In the genomic region with DNA sequence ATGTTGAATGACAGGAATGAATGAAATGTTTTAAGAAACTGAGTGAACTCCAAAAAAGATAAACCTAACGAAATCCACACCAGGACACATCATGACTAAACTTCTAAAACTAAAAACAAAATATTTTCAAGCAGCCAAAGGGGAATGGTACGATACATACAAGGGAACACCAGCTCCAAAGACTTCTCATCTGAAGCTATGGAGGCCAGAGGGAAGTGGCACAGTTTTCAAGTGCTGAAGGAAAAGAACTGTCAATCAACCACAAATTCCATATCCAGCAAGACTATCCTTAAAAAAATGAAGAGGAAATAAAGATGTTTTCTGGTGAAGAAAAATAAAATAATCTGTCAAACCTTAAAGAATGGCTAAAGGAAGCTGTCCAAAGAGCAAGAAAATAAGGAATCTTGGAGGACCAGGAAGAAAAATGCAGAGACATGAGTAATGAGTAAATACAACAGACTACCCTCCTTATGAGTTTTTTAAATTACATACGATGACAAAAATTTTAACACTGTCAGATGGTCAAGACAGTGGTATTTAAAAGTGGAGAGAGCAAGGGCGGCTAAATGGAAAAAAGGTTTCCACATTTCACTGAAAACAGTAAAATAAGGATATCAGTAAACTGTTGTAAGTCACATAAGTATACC, we compare ENCODE assay signal across 1 cellular context.
TF ChIP-seq lines count a peak whose summit lies in the region.

No MANE protein-coding gene starts in this region.

TF ChIP-seq in K562, 482 proteins besides CTCF, POLR2A, EP300 and RAD21 (continued from another document and continues in another):
- TF ChIP-seq, protein P1, sequence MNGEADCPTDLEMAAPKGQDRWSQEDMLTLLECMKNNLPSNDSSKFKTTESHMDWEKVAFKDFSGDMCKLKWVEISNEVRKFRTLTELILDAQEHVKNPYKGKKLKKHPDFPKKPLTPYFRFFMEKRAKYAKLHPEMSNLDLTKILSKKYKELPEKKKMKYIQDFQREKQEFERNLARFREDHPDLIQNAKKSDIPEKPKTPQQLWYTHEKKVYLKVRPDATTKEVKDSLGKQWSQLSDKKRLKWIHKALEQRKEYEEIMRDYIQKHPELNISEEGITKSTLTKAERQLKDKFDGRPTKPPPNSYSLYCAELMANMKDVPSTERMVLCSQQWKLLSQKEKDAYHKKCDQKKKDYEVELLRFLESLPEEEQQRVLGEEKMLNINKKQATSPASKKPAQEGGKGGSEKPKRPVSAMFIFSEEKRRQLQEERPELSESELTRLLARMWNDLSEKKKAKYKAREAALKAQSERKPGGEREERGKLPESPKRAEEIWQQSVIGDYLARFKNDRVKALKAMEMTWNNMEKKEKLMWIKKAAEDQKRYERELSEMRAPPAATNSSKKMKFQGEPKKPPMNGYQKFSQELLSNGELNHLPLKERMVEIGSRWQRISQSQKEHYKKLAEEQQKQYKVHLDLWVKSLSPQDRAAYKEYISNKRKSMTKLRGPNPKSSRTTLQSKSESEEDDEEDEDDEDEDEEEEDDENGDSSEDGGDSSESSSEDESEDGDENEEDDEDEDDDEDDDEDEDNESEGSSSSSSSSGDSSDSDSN (IDR thresholded peaks at IDR 0.05; ENCODE audit: borderline replicate concordance in 1 of 2, low read depth in 2 of 2, low read length in 2 of 2) = no peak
- TF ChIP-seq TAF7 (tag; IDR thresholded peaks at IDR 0.05) = no peak
- TF ChIP-seq, protein P2, sequence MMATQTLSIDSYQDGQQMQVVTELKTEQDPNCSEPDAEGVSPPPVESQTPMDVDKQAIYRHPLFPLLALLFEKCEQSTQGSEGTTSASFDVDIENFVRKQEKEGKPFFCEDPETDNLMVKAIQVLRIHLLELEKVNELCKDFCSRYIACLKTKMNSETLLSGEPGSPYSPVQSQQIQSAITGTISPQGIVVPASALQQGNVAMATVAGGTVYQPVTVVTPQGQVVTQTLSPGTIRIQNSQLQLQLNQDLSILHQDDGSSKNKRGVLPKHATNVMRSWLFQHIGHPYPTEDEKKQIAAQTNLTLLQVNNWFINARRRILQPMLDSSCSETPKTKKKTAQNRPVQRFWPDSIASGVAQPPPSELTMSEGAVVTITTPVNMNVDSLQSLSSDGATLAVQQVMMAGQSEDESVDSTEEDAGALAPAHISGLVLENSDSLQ (IDR thresholded peaks at IDR 0.05) = peak; percentile 92
- TF ChIP-seq NCOA6 (IDR thresholded peaks at IDR 0.05) = no peak
- no peak for TF ChIP-seq ZFPM2 (CRISPR knock-in tag; IDR thresholded peaks at IDR 0.05)
- TF ChIP-seq, protein P3, sequence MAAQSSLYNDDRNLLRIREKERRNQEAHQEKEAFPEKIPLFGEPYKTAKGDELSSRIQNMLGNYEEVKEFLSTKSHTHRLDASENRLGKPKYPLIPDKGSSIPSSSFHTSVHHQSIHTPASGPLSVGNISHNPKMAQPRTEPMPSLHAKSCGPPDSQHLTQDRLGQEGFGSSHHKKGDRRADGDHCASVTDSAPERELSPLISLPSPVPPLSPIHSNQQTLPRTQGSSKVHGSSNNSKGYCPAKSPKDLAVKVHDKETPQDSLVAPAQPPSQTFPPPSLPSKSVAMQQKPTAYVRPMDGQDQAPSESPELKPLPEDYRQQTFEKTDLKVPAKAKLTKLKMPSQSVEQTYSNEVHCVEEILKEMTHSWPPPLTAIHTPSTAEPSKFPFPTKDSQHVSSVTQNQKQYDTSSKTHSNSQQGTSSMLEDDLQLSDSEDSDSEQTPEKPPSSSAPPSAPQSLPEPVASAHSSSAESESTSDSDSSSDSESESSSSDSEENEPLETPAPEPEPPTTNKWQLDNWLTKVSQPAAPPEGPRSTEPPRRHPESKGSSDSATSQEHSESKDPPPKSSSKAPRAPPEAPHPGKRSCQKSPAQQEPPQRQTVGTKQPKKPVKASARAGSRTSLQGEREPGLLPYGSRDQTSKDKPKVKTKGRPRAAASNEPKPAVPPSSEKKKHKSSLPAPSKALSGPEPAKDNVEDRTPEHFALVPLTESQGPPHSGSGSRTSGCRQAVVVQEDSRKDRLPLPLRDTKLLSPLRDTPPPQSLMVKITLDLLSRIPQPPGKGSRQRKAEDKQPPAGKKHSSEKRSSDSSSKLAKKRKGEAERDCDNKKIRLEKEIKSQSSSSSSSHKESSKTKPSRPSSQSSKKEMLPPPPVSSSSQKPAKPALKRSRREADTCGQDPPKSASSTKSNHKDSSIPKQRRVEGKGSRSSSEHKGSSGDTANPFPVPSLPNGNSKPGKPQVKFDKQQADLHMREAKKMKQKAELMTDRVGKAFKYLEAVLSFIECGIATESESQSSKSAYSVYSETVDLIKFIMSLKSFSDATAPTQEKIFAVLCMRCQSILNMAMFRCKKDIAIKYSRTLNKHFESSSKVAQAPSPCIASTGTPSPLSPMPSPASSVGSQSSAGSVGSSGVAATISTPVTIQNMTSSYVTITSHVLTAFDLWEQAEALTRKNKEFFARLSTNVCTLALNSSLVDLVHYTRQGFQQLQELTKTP (IDR thresholded peaks at IDR 0.05; ENCODE audit: low read depth in 1 of 2, partially characterized antibody in 2 of 2) = peak in 1 of 2 experiments; percentile 18
- no peak for TF ChIP-seq RBM22 (IDR thresholded peaks at IDR 0.05; ENCODE audit: low read depth, low read length, poor library complexity, severe bottlenecking)
- TF ChIP-seq HDAC1 (IDR thresholded peaks at IDR 0.05) = peak in 1 of 2 experiments; percentile 69; a peak in 1 of 4 replicates
- no peak for TF ChIP-seq POLR3A (IDR thresholded peaks at IDR 0.05; ENCODE audit: borderline replicate concordance, extremely low read depth, insufficient read depth, insufficient read length)
- peak; percentile 62; the same call in 1 of the 2 replicates for TF ChIP-seq EHMT2 (IDR thresholded peaks at IDR 0.05)
- TF ChIP-seq LCOR (CRISPR knock-in tag; IDR thresholded peaks at IDR 0.05) = no peak
- no peak for TF ChIP-seq ZNF232 (CRISPR knock-in tag; IDR thresholded peaks at IDR 0.05)
- peak; percentile 98 for TF ChIP-seq TRIM28 (IDR thresholded peaks at IDR 0.05)
- TF ChIP-seq TRIM24 (IDR thresholded peaks at IDR 0.05) = peak; percentile 80 to 91
- TF ChIP-seq, protein P4, sequence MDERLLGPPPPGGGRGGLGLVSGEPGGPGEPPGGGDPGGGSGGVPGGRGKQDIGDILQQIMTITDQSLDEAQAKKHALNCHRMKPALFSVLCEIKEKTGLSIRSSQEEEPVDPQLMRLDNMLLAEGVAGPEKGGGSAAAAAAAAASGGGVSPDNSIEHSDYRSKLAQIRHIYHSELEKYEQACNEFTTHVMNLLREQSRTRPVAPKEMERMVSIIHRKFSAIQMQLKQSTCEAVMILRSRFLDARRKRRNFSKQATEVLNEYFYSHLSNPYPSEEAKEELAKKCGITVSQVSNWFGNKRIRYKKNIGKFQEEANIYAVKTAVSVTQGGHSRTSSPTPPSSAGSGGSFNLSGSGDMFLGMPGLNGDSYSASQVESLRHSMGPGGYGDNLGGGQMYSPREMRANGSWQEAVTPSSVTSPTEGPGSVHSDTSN (CRISPR knock-in tag; IDR thresholded peaks at IDR 0.05; ENCODE audit: low read depth) = no peak
- TF ChIP-seq, protein P4 (tag; conservative IDR thresholded peaks at IDR 0.05; ENCODE audit: low read depth) = peak; percentile 80
- TF ChIP-seq HNRNPK (IDR thresholded peaks at IDR 0.05; ENCODE audit: low read depth, low read length, poor library complexity, severe bottlenecking) = no peak
- no peak for TF ChIP-seq LEF1 (IDR thresholded peaks at IDR 0.05)
- TF ChIP-seq ESRRB (CRISPR knock-in tag; IDR thresholded peaks at IDR 0.05; ENCODE audit: borderline replicate concordance) = no peak
- TF ChIP-seq SREBF2 (CRISPR knock-in tag; IDR thresholded peaks at IDR 0.05) = no peak
- TF ChIP-seq PHF8 (IDR thresholded peaks at IDR 0.05; ENCODE audit: borderline replicate concordance, low read length) = no peak
- TF ChIP-seq, protein P5, sequence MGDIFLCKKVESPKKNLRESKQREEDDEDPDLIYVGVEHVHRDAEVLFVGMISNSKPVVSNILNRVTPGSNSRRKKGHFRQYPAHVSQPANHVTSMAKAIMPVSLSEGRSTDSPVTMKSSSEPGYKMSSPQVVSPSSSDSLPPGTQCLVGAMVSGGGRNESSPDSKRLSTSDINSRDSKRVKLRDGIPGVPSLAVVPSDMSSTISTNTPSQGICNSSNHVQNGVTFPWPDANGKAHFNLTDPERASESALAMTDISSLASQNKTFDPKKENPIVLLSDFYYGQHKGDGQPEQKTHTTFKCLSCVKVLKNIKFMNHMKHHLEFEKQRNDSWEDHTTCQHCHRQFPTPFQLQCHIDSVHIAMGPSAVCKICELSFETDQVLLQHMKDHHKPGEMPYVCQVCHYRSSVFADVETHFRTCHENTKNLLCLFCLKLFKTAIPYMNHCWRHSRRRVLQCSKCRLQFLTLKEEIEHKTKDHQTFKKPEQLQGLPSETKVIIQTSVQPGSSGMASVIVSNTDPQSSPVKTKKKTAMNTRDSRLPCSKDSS (IDR thresholded peaks at IDR 0.05; ENCODE audit: low read depth, partially characterized antibody) = peak; percentile 86
- peak; percentile 95 for TF ChIP-seq CBX5 (IDR thresholded peaks at IDR 0.05; ENCODE audit: borderline replicate concordance, low read depth)
- no peak for TF ChIP-seq FOS (IDR thresholded peaks at IDR 0.05; ENCODE audit: extremely low read depth, insufficient read length)
- TF ChIP-seq GABPB1 (CRISPR knock-in tag; IDR thresholded peaks at IDR 0.05) = no peak
- TF ChIP-seq, protein P6, sequence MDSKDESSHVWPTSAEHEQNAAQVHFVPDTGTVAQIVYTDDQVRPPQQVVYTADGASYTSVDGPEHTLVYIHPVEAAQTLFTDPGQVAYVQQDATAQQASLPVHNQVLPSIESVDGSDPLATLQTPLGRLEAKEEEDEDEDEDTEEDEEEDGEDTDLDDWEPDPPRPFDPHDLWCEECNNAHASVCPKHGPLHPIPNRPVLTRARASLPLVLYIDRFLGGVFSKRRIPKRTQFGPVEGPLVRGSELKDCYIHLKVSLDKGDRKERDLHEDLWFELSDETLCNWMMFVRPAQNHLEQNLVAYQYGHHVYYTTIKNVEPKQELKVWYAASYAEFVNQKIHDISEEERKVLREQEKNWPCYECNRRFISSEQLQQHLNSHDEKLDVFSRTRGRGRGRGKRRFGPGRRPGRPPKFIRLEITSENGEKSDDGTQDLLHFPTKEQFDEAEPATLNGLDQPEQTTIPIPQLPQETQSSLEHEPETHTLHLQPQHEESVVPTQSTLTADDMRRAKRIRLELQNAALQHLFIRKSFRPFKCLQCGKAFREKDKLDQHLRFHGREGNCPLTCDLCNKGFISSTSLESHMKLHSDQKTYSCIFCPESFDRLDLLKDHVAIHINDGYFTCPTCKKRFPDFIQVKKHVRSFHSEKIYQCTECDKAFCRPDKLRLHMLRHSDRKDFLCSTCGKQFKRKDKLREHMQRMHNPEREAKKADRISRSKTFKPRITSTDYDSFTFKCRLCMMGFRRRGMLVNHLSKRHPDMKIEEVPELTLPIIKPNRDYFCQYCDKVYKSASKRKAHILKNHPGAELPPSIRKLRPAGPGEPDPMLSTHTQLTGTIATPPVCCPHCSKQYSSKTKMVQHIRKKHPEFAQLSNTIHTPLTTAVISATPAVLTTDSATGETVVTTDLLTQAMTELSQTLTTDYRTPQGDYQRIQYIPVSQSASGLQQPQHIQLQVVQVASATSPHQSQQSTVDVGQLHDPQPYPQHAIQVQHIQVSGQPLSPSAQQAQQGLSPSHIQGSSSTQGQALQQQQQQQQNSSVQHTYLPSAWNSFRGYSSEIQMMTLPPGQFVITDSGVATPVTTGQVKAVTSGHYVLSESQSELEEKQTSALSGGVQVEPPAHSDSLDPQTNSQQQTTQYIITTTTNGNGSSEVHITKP (IDR thresholded peaks at IDR 0.05; ENCODE audit: partially characterized antibody) = no peak
- TF ChIP-seq KAT8 (IDR thresholded peaks at IDR 0.05; ENCODE audit: low read depth) = no peak
- TF ChIP-seq CBX3 (IDR thresholded peaks at IDR 0.05; ENCODE audit: borderline replicate concordance in 1 of 2, low read length in 2 of 2) = peak in 1 of 2 experiments; percentile 99; a peak in 2 of 3 replicates
- TF ChIP-seq ZNF212 (CRISPR knock-in tag; IDR thresholded peaks at IDR 0.05) = no peak
- TF ChIP-seq SMARCE1 (IDR thresholded peaks at IDR 0.05) = no peak
- no peak for TF ChIP-seq DMBX1 (CRISPR knock-in tag; IDR thresholded peaks at IDR 0.05; ENCODE audit: borderline replicate concordance)
- TF ChIP-seq, protein P7, sequence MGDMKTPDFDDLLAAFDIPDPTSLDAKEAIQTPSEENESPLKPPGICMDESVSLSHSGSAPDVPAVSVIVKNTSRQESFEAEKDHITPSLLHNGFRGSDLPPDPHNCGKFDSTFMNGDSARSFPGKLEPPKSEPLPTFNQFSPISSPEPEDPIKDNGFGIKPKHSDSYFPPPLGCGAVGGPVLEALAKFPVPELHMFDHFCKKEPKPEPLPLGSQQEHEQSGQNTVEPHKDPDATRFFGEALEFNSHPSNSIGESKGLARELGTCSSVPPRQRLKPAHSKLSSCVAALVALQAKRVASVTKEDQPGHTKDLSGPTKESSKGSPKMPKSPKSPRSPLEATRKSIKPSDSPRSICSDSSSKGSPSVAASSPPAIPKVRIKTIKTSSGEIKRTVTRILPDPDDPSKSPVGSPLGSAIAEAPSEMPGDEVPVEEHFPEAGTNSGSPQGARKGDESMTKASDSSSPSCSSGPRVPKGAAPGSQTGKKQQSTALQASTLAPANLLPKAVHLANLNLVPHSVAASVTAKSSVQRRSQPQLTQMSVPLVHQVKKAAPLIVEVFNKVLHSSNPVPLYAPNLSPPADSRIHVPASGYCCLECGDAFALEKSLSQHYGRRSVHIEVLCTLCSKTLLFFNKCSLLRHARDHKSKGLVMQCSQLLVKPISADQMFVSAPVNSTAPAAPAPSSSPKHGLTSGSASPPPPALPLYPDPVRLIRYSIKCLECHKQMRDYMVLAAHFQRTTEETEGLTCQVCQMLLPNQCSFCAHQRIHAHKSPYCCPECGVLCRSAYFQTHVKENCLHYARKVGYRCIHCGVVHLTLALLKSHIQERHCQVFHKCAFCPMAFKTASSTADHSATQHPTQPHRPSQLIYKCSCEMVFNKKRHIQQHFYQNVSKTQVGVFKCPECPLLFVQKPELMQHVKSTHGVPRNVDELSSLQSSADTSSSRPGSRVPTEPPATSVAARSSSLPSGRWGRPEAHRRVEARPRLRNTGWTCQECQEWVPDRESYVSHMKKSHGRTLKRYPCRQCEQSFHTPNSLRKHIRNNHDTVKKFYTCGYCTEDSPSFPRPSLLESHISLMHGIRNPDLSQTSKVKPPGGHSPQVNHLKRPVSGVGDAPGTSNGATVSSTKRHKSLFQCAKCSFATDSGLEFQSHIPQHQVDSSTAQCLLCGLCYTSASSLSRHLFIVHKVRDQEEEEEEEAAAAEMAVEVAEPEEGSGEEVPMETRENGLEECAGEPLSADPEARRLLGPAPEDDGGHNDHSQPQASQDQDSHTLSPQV (IDR thresholded peaks at IDR 0.05) = no peak
- TF ChIP-seq, protein P8, sequence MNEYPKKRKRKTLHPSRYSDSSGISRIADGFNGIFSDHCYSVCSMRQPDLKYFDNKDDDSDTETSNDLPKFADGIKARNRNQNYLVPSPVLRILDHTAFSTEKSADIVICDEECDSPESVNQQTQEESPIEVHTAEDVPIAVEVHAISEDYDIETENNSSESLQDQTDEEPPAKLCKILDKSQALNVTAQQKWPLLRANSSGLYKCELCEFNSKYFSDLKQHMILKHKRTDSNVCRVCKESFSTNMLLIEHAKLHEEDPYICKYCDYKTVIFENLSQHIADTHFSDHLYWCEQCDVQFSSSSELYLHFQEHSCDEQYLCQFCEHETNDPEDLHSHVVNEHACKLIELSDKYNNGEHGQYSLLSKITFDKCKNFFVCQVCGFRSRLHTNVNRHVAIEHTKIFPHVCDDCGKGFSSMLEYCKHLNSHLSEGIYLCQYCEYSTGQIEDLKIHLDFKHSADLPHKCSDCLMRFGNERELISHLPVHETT (CRISPR knock-in tag; conservative IDR thresholded peaks at IDR 0.05 in 1 of 2, IDR thresholded peaks at IDR 0.05 in 1 of 2) = no peak
- TF ChIP-seq CCAR2 (IDR thresholded peaks at IDR 0.05; ENCODE audit: low read depth, low read length) = no peak
